In the genomic region with DNA sequence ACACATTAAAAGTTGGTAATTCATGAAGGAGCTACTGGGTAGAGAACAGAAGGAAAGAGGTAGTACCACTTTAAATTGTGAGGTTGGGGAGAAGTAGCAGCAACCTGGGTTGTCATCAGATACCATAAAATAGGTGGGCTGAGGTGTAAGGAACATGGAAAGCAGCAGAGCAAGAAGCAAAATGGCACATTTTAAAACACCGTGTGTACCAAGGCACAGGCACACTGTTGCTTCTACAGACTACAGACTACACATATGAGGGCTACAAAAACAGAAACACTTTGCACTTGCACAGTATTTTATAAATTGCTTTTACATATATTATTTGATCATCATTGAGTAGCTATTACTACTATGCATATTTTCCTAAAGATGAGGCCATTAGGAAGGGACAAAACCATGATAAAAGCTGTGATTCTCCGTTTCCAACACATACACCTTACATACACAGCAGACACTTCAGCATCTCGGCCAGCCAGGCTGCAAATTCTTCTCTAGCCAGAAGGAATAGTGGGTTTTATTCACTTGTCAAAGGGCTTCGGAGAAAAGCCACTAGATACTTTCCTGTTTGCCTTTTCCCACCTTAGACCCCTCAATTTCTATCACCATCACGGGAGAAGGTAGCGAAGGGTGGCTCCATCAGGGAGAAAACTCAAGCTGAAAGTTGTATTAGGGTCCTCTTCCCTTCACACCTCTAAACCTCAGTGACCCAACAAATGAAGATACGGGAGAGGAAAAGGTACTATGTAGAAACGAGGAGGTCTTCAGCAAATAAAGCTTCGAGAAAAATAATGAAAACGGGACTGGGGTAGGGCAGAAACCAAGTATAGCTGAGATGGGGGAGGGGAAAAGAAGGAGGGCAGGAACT, we compare ENCODE assay signal across 2 cellular contexts.
TF ChIP-seq lines count a peak whose summit lies in the region.

No MANE protein-coding gene starts in this region.

TF ChIP-seq in GM23338, 12 proteins besides CTCF, POLR2A, EP300 and RAD21 (continues in another document):
- TF ChIP-seq EZH2 (IDR thresholded peaks at IDR 0.05; ENCODE audit: low read depth, unreplicated experiment) (no peak), EZH2phosphoT487 (IDR thresholded peaks at IDR 0.05; ENCODE audit: unreplicated experiment) (no peak), STAT1 (IDR thresholded peaks at IDR 0.05; ENCODE audit: unreplicated experiment) (no peak), NANOG (IDR thresholded peaks at IDR 0.05; ENCODE audit: borderline replicate concordance) (no peak), ZNF114 (CRISPR knock-in tag; IDR thresholded peaks at IDR 0.05) (no peak), ZNF331 (CRISPR knock-in tag; IDR thresholded peaks at IDR 0.05; ENCODE audit: low read depth) (no peak), CREB1 (CRISPR knock-in tag; IDR thresholded peaks at IDR 0.05; ENCODE audit: low read depth) (no peak), REST (IDR thresholded peaks at IDR 0.05; ENCODE audit: unreplicated experiment) (no peak), POLR2AphosphoS5 (IDR thresholded peaks at IDR 0.05; ENCODE audit: low read depth) (no peak), JUNB (IDR thresholded peaks at IDR 0.05; ENCODE audit: unreplicated experiment) (no peak), ETS1 (IDR thresholded peaks at IDR 0.05) (no peak)

TF ChIP-seq in H1, 55 proteins besides CTCF, POLR2A, EP300 and RAD21:
- TF ChIP-seq, protein P1, sequence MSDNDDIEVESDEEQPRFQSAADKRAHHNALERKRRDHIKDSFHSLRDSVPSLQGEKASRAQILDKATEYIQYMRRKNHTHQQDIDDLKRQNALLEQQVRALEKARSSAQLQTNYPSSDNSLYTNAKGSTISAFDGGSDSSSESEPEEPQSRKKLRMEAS (IDR thresholded peaks at IDR 0.05) = no peak
- no peak for TF ChIP-seq SP2 (IDR thresholded peaks at IDR 0.05; ENCODE audit: low read length)
- no peak for TF ChIP-seq ZNF274 (IDR thresholded peaks at IDR 0.05; ENCODE audit: borderline replicate concordance, extremely low read depth, low read length)
- no peak for TF ChIP-seq SIX5 (IDR thresholded peaks at IDR 0.05; ENCODE audit: low read depth, low read length)
